8 cellular contexts compared by ENCODE assay signal in the genomic region with DNA sequence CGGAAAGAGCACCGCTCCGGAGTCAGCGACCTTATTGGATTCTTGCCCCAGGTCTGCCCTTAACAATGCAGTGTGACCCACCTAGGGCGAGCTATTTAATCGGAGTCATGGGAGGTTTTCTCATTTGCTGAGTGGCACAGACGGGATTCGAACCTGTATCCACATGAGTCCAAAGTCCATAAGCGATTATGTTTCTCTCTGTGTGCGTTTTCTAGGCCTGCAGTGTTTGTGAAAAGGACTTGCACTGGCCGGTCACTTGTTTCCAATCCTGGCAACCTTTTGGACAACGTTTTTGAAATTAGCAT.
A peak's percentile ranks its signal among the peaks of the same experiment; 100 is the strongest.
DNase-seq lines count a peak whose midpoint lies in the region; ATAC-seq lines count a peak whose summit lies in the region.

No MANE protein-coding gene starts in this region.

- peaks cover 21% of the 10 kb centered on the region for H3K4me1 ChIP-seq in iPS-15b (ENCODE audit: control insufficient read depth, insufficient read depth, low read length)

- H3K4me3 ChIP-seq in iPS-15b (ENCODE audit: low read depth, low read length), result peak overlapping the region; percentile 53

- no peaks in the 10 kb centered on the region for H3K9me3 ChIP-seq in iPS-15b (ENCODE audit: control insufficient read depth, insufficient read depth, low read length)

- DNase-seq in NCI-H510A treated with DMSO at 0.1 percent for 48 hours (lab: John Stamatoyannopoulos, UW) (peak; percentile 30), NCI-H510A (lab: John Stamatoyannopoulos, UW) (no peak), SW480 (ENCODE audit: low spot score) (peak; percentile 35), substantia nigra (lab: John Stamatoyannopoulos, UW) (no peak)

- ATAC-seq in GM19324 (IDR thresholded peaks at IDR 0.05; ENCODE audit: low FRiP score, unreplicated experiment) (no peak), HG03354 (IDR thresholded peaks at IDR 0.05; ENCODE audit: poor library complexity, severe bottlenecking, unreplicated experiment) (no peak), GM19452 (IDR thresholded peaks at IDR 0.05; ENCODE audit: unreplicated experiment) (no peak)

- no peaks in the 10 kb centered on the region for H3K36me3 ChIP-seq in iPS-15b (ENCODE audit: control insufficient read depth, insufficient read depth, low read length)

- H3K27ac ChIP-seq in substantia nigra (ENCODE audit: low read depth, low read length, poor library complexity, severe bottlenecking), result peak overlapping the region; percentile 52

- no peaks in the 10 kb centered on the region for H3K27me3 ChIP-seq in iPS-15b (ENCODE audit: control insufficient read depth, insufficient read depth, low read length)

- H3K9ac ChIP-seq in iPS-15b (ENCODE audit: low read depth, low read length), result peak overlapping the region; percentile 56

Comparison
In these comparisons a context has a peak if more than half of its experiments do, and no peak if none do; other contexts are left out.
1. DNase-seq: peak in NCI-H510A treated with DMSO at 0.1 percent for 48 hours (single experiment) and SW480 (single experiment); none in NCI-H510A (single experiment) and substantia nigra (0 of 49).